ENCODE assay signal across 8 cellular contexts in the genomic region with DNA sequence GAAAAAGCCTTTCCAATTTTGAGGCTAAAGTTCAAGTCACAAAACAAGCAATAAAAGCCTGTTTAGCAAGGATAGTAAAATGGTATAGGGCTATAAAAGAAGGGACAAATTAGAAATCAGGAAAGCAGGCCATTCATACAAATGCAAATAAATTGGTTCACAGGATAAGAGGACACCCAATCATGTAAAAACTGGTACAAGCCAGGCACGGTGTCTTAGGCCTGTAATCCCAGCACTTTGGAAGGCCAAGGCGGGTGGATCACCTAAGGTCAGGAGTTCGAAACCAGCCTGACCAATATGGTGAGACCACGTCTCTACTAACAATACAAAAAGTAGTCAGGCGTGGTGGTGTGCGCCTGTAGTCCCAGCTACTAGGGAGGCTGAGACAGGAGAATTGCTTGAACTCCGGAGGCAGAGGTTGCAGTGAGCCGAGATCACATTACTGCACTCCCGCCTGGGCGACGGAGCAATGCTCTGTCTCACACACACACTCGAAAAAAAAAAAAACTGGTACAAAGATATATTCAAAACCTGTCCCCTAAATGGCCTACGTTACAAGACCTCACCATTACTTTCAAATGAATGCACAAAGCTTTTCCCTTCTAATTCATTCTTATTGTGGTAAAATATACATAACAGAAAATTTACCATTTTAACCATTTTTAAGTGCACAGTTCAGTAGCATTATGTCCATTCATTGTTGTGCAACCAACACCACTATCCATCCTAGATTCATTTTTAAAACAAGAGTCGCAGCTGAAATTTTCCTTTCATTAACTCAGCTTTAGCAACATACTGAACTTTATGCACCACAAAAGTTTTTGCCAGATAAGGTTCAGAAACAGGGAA. TPM values are rescaled to one million over a fixed set of nuclear protein-coding genes. Genes with fewer than 3 reads are reported as not detected.
DNase-seq lines count a peak whose midpoint lies in the region; ATAC-seq and TF ChIP-seq lines count a peak whose summit lies in the region.

No MANE protein-coding gene starts in this region.

- H3K4me3 ChIP-seq in suprapubic skin: peak overlapping the region; percentile 70

- H3K36me3 Mint-ChIP-seq in T-helper 2 cell treated with Interferon-gamma antibody and Interleukin-4, amounts not matched to agents 5 μg/mL and 100 μg/mL, for 36 hours (ENCODE audit: low read depth): peaks cover 1% of the 10 kb centered on the region
- H3K36me3 Mint-ChIP-seq in activated naive CD8-positive, alpha-beta T cell treated with anti-CD3 and anti-CD28 coated beads, Interleukin-2, amount 10 ng/mL, durations not matched to agents 7 days and 5 days: peaks cover 1% of the 10 kb centered on the region

- H3K9me3 Mint-ChIP-seq in T-helper 2 cell treated with Interferon-gamma antibody and Interleukin-4, amounts not matched to agents 5 μg/mL and 100 μg/mL, for 36 hours: no peaks in the 10 kb centered on the region
- H3K9me3 Mint-ChIP-seq in activated naive CD8-positive, alpha-beta T cell treated with anti-CD3 and anti-CD28 coated beads, Interleukin-2, amount 10 ng/mL, durations not matched to agents 7 days and 5 days: no peaks in the 10 kb centered on the region

- peak overlapping the region; percentile 87 for H3K27ac Mint-ChIP-seq in T-helper 2 cell treated with Interferon-gamma antibody and Interleukin-4, amounts not matched to agents 5 μg/mL and 100 μg/mL, for 36 hours
- H3K27ac Mint-ChIP-seq in activated naive CD8-positive, alpha-beta T cell treated with anti-CD3 and anti-CD28 coated beads, Interleukin-2, amount 10 ng/mL, durations not matched to agents 7 days and 5 days: peak overlapping the region; percentile 88

- no peaks in the 10 kb centered on the region for H3K9me3 ChIP-seq in suprapubic skin

- H3K27ac ChIP-seq in layer of hippocampus (ENCODE audit: low read depth, low read length): peak overlapping the region; percentile 74
- H3K27ac ChIP-seq in suprapubic skin: peak overlapping the region; percentile 88

- H3K27me3 Mint-ChIP-seq in T-helper 2 cell treated with Interferon-gamma antibody and Interleukin-4, amounts not matched to agents 5 μg/mL and 100 μg/mL, for 36 hours (ENCODE audit: low read depth): peaks cover 19% of the 10 kb centered on the region
- H3K27me3 Mint-ChIP-seq in activated naive CD8-positive, alpha-beta T cell treated with anti-CD3 and anti-CD28 coated beads, Interleukin-2, amount 10 ng/mL, durations not matched to agents 7 days and 5 days: peaks cover 7% of the 10 kb centered on the region

- peaks cover 28% of the 10 kb centered on the region for H3K4me1 ChIP-seq in suprapubic skin

- DNase-seq in T-helper 2 cell treated with Interferon-gamma antibody and Interleukin-4, amounts not matched to agents 5 μg/mL and 100 μg/mL, for 36 hours (ENCODE audit: low spot score): no peak
- no peak for DNase-seq in T-helper 2 cell
- DNase-seq in activated naive CD8-positive, alpha-beta T cell treated with anti-CD3 and anti-CD28 coated beads, Interleukin-2, amount 10 ng/mL, durations not matched to agents 7 days and 5 days: no peak
- no peak for DNase-seq in suprapubic skin (ENCODE audit: low spot score in 2 of 2)
- no peak for DNase-seq in OCI-M1 (lab: John Stamatoyannopoulos, UW)

- TF ChIP-seq CTCF in suprapubic skin (IDR thresholded peaks at IDR 0.05): no peak

- TF ChIP-seq POLR2A in suprapubic skin (IDR thresholded peaks at IDR 0.05): no peak

- H3K4me1 Mint-ChIP-seq in T-helper 2 cell treated with Interferon-gamma antibody and Interleukin-4, amounts not matched to agents 5 μg/mL and 100 μg/mL, for 36 hours (ENCODE audit: low read depth): peaks cover 20% of the 10 kb centered on the region
- peaks cover 16% of the 10 kb centered on the region for H3K4me1 Mint-ChIP-seq in activated naive CD8-positive, alpha-beta T cell treated with anti-CD3 and anti-CD28 coated beads, Interleukin-2, amount 10 ng/mL, durations not matched to agents 7 days and 5 days

- no peak for TF ChIP-seq EP300 in suprapubic skin (IDR thresholded peaks at IDR 0.05)

- H3K27me3 ChIP-seq in layer of hippocampus (ENCODE audit: control insufficient read depth, insufficient read depth, low read length) (no peaks in the 10 kb centered on the region), suprapubic skin (no peaks in the 10 kb centered on the region)

- POLR2A ChIA-PET in activated naive CD8-positive, alpha-beta T cell treated with anti-CD3 and anti-CD28 coated beads, Interleukin-2, amount 10 ng/mL, durations not matched to agents 7 days and 5 days (lab: Charles Lee): interaction anchor here (1.6 to 1.7 kb wide), 2 partner anchors 41 to 256 kb away, joined by 4 to 11 read pairs; a partner anchor contains a TSS

- ATAC-seq in activated naive CD8-positive, alpha-beta T cell treated with anti-CD3 and anti-CD28 coated beads, Interleukin-2, amount 10 ng/mL, durations not matched to agents 7 days and 5 days (ENCODE audit: low read depth): no peak
- no peak for ATAC-seq in GM18517 (IDR thresholded peaks at IDR 0.05; ENCODE audit: unreplicated experiment)
- no peak for ATAC-seq in GM19452 (IDR thresholded peaks at IDR 0.05; ENCODE audit: unreplicated experiment)

- 87% methylated on average over 14 of the region's 14 CpGs for WGBS in suprapubic skin

- no peaks in the 10 kb centered on the region for H3K36me3 ChIP-seq in suprapubic skin

- peak overlapping the region; percentile 93 for H3K4me3 Mint-ChIP-seq in T-helper 2 cell treated with Interferon-gamma antibody and Interleukin-4, amounts not matched to agents 5 μg/mL and 100 μg/mL, for 36 hours
- peak overlapping the region; percentile 93 for H3K4me3 Mint-ChIP-seq in activated naive CD8-positive, alpha-beta T cell treated with anti-CD3 and anti-CD28 coated beads, Interleukin-2, amount 10 ng/mL, durations not matched to agents 7 days and 5 days

RNA-seq across cellular contexts. Expression of a gene that starts 1.1 kb away (rescaled TPM):
- 1 to 10 TPM; 7.5 to 7.9 TPM for total RNA-seq in activated naive CD8-positive, alpha-beta T cell treated with anti-CD3 and anti-CD28 coated beads, Interleukin-2, amount 10 ng/mL, durations not matched to agents 7 days and 5 days
- 100 to 1,000 TPM in 1 of 4 donors, 10 to 100 TPM in 3; 52.2 to 119 (median 66.1) TPM for total RNA-seq in suprapubic skin

Comparison
In these comparisons a context has a peak if more than half of its experiments do, and no peak if none do; other contexts are left out.
1. RNA of a gene that starts 1.1 kb away (total RNA-seq): 52.2 to 119 TPM in suprapubic skin; 7.5 to 7.9 TPM in activated naive CD8-positive, alpha-beta T cell treated with anti-CD3 and anti-CD28 coated beads, Interleukin-2, amount 10 ng/mL, durations not matched to agents 7 days and 5 days; every median in the first group is over 4 times any median in the second.